1 cellular context compared by ENCODE assay signal in genomic region chr13:32535140-32535539, GRCh38.
TF ChIP-seq lines count a peak whose summit lies in the region.

No MANE protein-coding gene starts in this region.

TF ChIP-seq in GM23338, 12 proteins besides CTCF, POLR2A, EP300 and RAD21 (continued from another document):
- no peak for TF ChIP-seq ZNF462 (CRISPR knock-in tag; IDR thresholded peaks at IDR 0.05)
- no peak for TF ChIP-seq CREB1 (CRISPR knock-in tag; IDR thresholded peaks at IDR 0.05; ENCODE audit: low read depth)
- no peak for TF ChIP-seq ETS1 (IDR thresholded peaks at IDR 0.05)
- TF ChIP-seq STAT1 (IDR thresholded peaks at IDR 0.05; ENCODE audit: unreplicated experiment) = no peak
- no peak for TF ChIP-seq REST (IDR thresholded peaks at IDR 0.05; ENCODE audit: unreplicated experiment)
- TF ChIP-seq EZH2phosphoT487 (IDR thresholded peaks at IDR 0.05; ENCODE audit: unreplicated experiment) = no peak
- no peak for TF ChIP-seq JUNB (IDR thresholded peaks at IDR 0.05; ENCODE audit: unreplicated experiment)
